ENCODE assay signal across 23 cellular contexts in genomic region chr6:112595201-112595600, GRCh38.
"Had no signal": no experiment of that assay in that cellular context is flagged by ENCODE, and none has a peak within 500 bp of the region (broad histone marks: within the 10 kb centered on the region; RNA-seq: fewer than 3 reads in every experiment).

No MANE protein-coding gene starts in this region.

- DNase-seq: activated CD4-positive, alpha-beta memory T cell treated with anti-CD3 and anti-CD28 coated beads for 36 hours; activated CD4-positive, alpha-beta T cell treated with anti-CD3 and anti-CD28 coated beads, Interleukin-2, amount 10 ng/mL, durations not matched to agents 7 days and 5 days; activated CD4-positive, CD25-positive, alpha-beta regulatory T cell; activated CD8-positive, alpha-beta memory T cell treated with anti-CD3 and anti-CD28 coated beads for 24 hours; activated gamma-delta T cell treated with Interleukin-2 at 50 U/mL for 16 hours; activated naive CD4-positive, alpha-beta T cell treated with anti-CD3 and anti-CD28 coated beads, Interleukin-2, amount 10 ng/mL, durations not matched to agents 7 days and 5 days; activated naive CD8-positive, alpha-beta T cell treated with anti-CD3 and anti-CD28 coated beads for 36 hours; activated T-cell treated with anti-CD3 and anti-CD28 coated beads, Interleukin-2, amount 50 U/mL, for 72 hours; Kasumi-1; KBM-7; NCI-H1092; NCI-H1417; NCI-H2081; NCI-H2227 treated with DMSO at 0.1 percent for 48 hours; NCI-H510A; NCI-H69; PC-9; SHP77 treated with DMSO at 0.1 percent for 48 hours; T-helper 17 cell; T-helper 9 cell had no signal

- H3K4me2 ChIP-seq: PC-9 had no signal

- H3K27me3 Mint-ChIP-seq: activated CD4-positive, alpha-beta memory T cell treated with anti-CD3 and anti-CD28 coated beads for 36 hours; activated CD4-positive, alpha-beta T cell treated with anti-CD3 and anti-CD28 coated beads, Interleukin-2, amount 10 ng/mL, durations not matched to agents 7 days and 5 days; activated naive CD4-positive, alpha-beta T cell treated with anti-CD3 and anti-CD28 coated beads, Interleukin-2, amount 10 ng/mL, durations not matched to agents 7 days and 5 days; activated naive CD8-positive, alpha-beta T cell treated with anti-CD3 and anti-CD28 coated beads for 36 hours; brain; central memory CD8-positive, alpha-beta T cell; T-helper 17 cell had no signal

- FAIRE-seq: TTC549 had no signal

- H3K36me3 Mint-ChIP-seq: activated CD4-positive, alpha-beta memory T cell treated with anti-CD3 and anti-CD28 coated beads for 36 hours; activated naive CD4-positive, alpha-beta T cell treated with anti-CD3 and anti-CD28 coated beads, Interleukin-2, amount 10 ng/mL, durations not matched to agents 7 days and 5 days; activated naive CD8-positive, alpha-beta T cell treated with anti-CD3 and anti-CD28 coated beads for 36 hours had no signal

- H3K9me3 Mint-ChIP-seq: activated naive CD4-positive, alpha-beta T cell treated with anti-CD3 and anti-CD28 coated beads, Interleukin-2, amount 10 ng/mL, durations not matched to agents 7 days and 5 days had no signal

- H3K27ac ChIP-seq: PC-9 had no signal

- H3K4me3 Mint-ChIP-seq: activated CD4-positive, alpha-beta memory T cell treated with anti-CD3 and anti-CD28 coated beads for 36 hours; activated CD4-positive, alpha-beta T cell treated with anti-CD3 and anti-CD28 coated beads, Interleukin-2, amount 10 ng/mL, durations not matched to agents 7 days and 5 days; activated naive CD4-positive, alpha-beta T cell treated with anti-CD3 and anti-CD28 coated beads, Interleukin-2, amount 10 ng/mL, durations not matched to agents 7 days and 5 days; activated naive CD8-positive, alpha-beta T cell treated with anti-CD3 and anti-CD28 coated beads for 36 hours; activated T-cell treated with anti-CD3 and anti-CD28 coated beads, Interleukin-2, amount 50 U/mL, for 72 hours; brain; central memory CD8-positive, alpha-beta T cell; T-helper 17 cell had no signal

- H2AFZ ChIP-seq: PC-9 had no signal

- ATAC-seq: activated T-cell treated with anti-CD3 and anti-CD28 coated beads, Interleukin-2, amount 50 U/mL, for 72 hours; T-helper 17 cell had no signal

- H3K4me1 Mint-ChIP-seq: activated CD4-positive, alpha-beta T cell treated with anti-CD3 and anti-CD28 coated beads, Interleukin-2, amount 10 ng/mL, durations not matched to agents 7 days and 5 days; activated naive CD4-positive, alpha-beta T cell treated with anti-CD3 and anti-CD28 coated beads, Interleukin-2, amount 10 ng/mL, durations not matched to agents 7 days and 5 days; activated naive CD8-positive, alpha-beta T cell treated with anti-CD3 and anti-CD28 coated beads for 36 hours; central memory CD8-positive, alpha-beta T cell; T-helper 17 cell had no signal

- H3K4me3 ChIP-seq: PC-9 had no signal
